8 cellular contexts compared by ENCODE assay signal in the genomic region with DNA sequence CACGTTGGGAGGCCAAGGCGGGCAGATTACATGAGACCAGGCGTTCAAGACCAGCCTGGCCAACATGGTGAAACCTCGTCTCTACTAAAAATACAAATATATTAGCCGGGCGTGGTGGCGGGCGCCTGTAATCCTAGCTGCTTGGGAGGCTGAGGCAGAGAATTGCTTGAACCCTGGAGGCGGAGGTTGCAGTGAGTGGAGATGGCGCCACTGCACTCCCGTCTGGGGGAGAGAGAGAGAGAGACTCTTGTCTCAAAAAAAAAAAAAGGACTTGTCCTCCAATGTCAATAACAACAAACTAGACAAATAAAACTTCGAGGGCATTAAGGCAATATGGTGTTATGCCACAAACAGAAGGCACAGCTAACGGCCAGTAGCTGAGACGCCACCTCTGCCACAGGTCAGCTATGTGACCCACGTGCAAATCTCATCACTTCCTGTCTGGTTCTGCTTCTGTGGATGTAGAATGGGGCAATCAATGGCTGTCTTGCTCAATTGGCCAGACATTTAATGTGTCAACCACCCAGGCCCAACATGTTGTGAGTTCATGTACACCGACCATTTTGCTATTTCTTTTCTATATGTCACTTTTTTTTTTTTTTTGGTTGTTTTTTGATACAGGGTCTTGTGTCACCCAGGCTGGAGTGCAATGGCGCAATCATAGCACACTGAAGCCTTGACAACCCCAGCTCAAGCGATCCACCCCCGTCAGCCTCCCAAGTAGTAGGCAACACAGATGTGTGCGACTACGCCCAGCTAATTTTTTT. TPM values are rescaled to one million over a fixed set of nuclear protein-coding genes. Genes with fewer than 3 reads are reported as not detected.
DNase-seq lines count a peak whose midpoint lies in the region; ATAC-seq and TF ChIP-seq lines count a peak whose summit lies in the region.

No MANE protein-coding gene starts in this region.

- H3K27me3 Mint-ChIP-seq in activated CD8-positive, alpha-beta T cell treated with anti-CD3 and anti-CD28 coated beads for 36 hours: no peaks in the 10 kb centered on the region
- H3K27me3 Mint-ChIP-seq in osteocyte (ENCODE audit: unreplicated experiment): no peaks in the 10 kb centered on the region

- H3K4me3 ChIP-seq in Karpas-422 (ENCODE audit: low read length) (peak overlapping the region; percentile 81), fibroblast of villous mesenchyme (ENCODE audit: low read depth, low read length) (peak overlapping the region; percentile 48)

- H2AFZ ChIP-seq in Karpas-422 (ENCODE audit: low read length): peak overlapping the region; percentile 23; the same call in 1 of the 2 replicates

- ATAC-seq in activated CD8-positive, alpha-beta T cell treated with anti-CD3 and anti-CD28 coated beads for 36 hours: no peak
- ATAC-seq in HG03439 (IDR thresholded peaks at IDR 0.05; ENCODE audit: unreplicated experiment): no peak

- peak overlapping the region; percentile 76 for H3K9ac ChIP-seq in Karpas-422 (ENCODE audit: low read length)

- H3K27ac ChIP-seq in Karpas-422 (ENCODE audit: low read length): peak overlapping the region; percentile 85

- intact Hi-C loops in activated CD8-positive, alpha-beta T cell treated with anti-CD3 and anti-CD28 coated beads for 36 hours (cut with micrococcal nuclease): loop anchor here (5.0 kb wide), 1 partner anchor 54 kb away; a partner anchor contains a TSS

- H3K79me2 ChIP-seq in Karpas-422 (ENCODE audit: low read length): peaks cover 40% of the 10 kb centered on the region

- peaks cover 37% of the 10 kb centered on the region for H3K4me1 Mint-ChIP-seq in activated CD8-positive, alpha-beta T cell treated with anti-CD3 and anti-CD28 coated beads for 36 hours (ENCODE audit: low read depth)
- peaks cover 44% of the 10 kb centered on the region for H3K4me1 Mint-ChIP-seq in osteocyte (ENCODE audit: unreplicated experiment)

- H3K4me2 ChIP-seq in Karpas-422 (ENCODE audit: low read depth, low read length, poor library complexity, severe bottlenecking): peak overlapping the region; percentile 88

- H3K9me3 ChIP-seq in Karpas-422 (ENCODE audit: low read length): no peaks in the 10 kb centered on the region

- H3K36me3 Mint-ChIP-seq in activated CD8-positive, alpha-beta T cell treated with anti-CD3 and anti-CD28 coated beads for 36 hours (ENCODE audit: low read depth): peaks cover 26% of the 10 kb centered on the region
- H3K36me3 Mint-ChIP-seq in osteocyte (ENCODE audit: unreplicated experiment): peaks cover 8% of the 10 kb centered on the region

- no peaks in the 10 kb centered on the region for H3K27me3 ChIP-seq in Karpas-422 (ENCODE audit: low read length)

- DNase-seq in GM04504 (ENCODE audit: low read depth): peak; percentile 26
- peak; percentile 67 for DNase-seq in Karpas-422
- DNase-seq in activated CD8-positive, alpha-beta T cell treated with anti-CD3 and anti-CD28 coated beads for 36 hours: peak; percentile 50
- peak; percentile 90 for DNase-seq in fibroblast of villous mesenchyme (ENCODE audit: low read depth)
- DNase-seq in osteocyte (ENCODE audit: extremely low spot score, unreplicated experiment): no peak
- no peak for DNase-seq in DMS153 treated with DMSO at 0.1 percent for 48 hours (lab: John Stamatoyannopoulos, UW; ENCODE audit: unreplicated experiment)
- DNase-seq in islet precursor cell: no peak

- CTCF ChIA-PET in activated CD8-positive, alpha-beta T cell treated with anti-CD3 and anti-CD28 coated beads for 36 hours (lab: Charles Lee): interaction anchor here (0.8 to 3.7 kb wide), 7 partner anchors 12 to 212 kb away, joined by 3 to 31 read pairs (median 5); a partner anchor contains a TSS

- peaks cover 14% of the 10 kb centered on the region for H4K20me1 ChIP-seq in Karpas-422 (ENCODE audit: insufficient read depth, low read depth, low read length)

- peaks cover 39% of the 10 kb centered on the region for H3K4me1 ChIP-seq in Karpas-422 (ENCODE audit: low read length)

- no peaks in the 10 kb centered on the region for H3K9me3 Mint-ChIP-seq in activated CD8-positive, alpha-beta T cell treated with anti-CD3 and anti-CD28 coated beads for 36 hours
- no peaks in the 10 kb centered on the region for H3K9me3 Mint-ChIP-seq in osteocyte (ENCODE audit: unreplicated experiment)

- POLR2A ChIA-PET in activated CD8-positive, alpha-beta T cell treated with anti-CD3 and anti-CD28 coated beads for 36 hours (lab: Charles Lee): interaction anchor here (0.6 to 5.9 kb wide), 19 partner anchors 9 to 800 kb away, joined by 3 to 48 read pairs (median 3); a partner anchor contains a TSS

- H3K36me3 ChIP-seq in Karpas-422 (ENCODE audit: insufficient read depth, low read length): peaks cover 3% of the 10 kb centered on the region; the same call in 1 of the 2 replicates

- TF ChIP-seq CTCF in activated CD8-positive, alpha-beta T cell treated with anti-CD3 and anti-CD28 coated beads for 36 hours (IDR thresholded peaks at IDR 0.05): no peak
- TF ChIP-seq CTCF in fibroblast of villous mesenchyme (IDR thresholded peaks at IDR 0.05; ENCODE audit: insufficient read depth, low read depth, low read length) (no peak), osteocyte (IDR thresholded peaks at IDR 0.05) (no peak)

- H3K9me2 ChIP-seq in Karpas-422 (replicated peaks; ENCODE audit: insufficient read depth, low read length): no peaks in the 10 kb centered on the region

- peak overlapping the region; percentile 95 for H3K27ac Mint-ChIP-seq in activated CD8-positive, alpha-beta T cell treated with anti-CD3 and anti-CD28 coated beads for 36 hours
- peak overlapping the region; percentile 97 for H3K27ac Mint-ChIP-seq in osteocyte (ENCODE audit: unreplicated experiment)

- H3K4me3 Mint-ChIP-seq in activated CD8-positive, alpha-beta T cell treated with anti-CD3 and anti-CD28 coated beads for 36 hours: peak overlapping the region; percentile 88
- peak overlapping the region; percentile 79 for H3K4me3 Mint-ChIP-seq in osteocyte (ENCODE audit: unreplicated experiment)

RNA-seq across cellular contexts. Expression of a gene that starts 0.8 kb away (rescaled TPM):
- 28.5 and 49.6 TPM in 2 replicates for total RNA-seq in Karpas-422 (2014; rRNA removed; shearing (Covaris generic); ENCODE audit: low replicate concordance)
- total RNA-seq in activated CD8-positive, alpha-beta T cell treated with anti-CD3 and anti-CD28 coated beads for 36 hours: 10 to 100 TPM; 21.7 to 24.4 TPM
- total RNA-seq in fibroblast of villous mesenchyme (27.1 and 30.2 TPM in 2 replicates), osteocyte (31.9 and 32.3 TPM in 2 replicates)

RNA-seq across cellular contexts. Expression of a gene that starts 53.6 kb away (rescaled TPM):
- 28.4 and 54.9 TPM in 2 replicates for total RNA-seq in Karpas-422 (2014; rRNA removed; shearing (Covaris generic); ENCODE audit: low replicate concordance)
- 10 to 100 TPM; 62.3 to 67.8 TPM for total RNA-seq in activated CD8-positive, alpha-beta T cell treated with anti-CD3 and anti-CD28 coated beads for 36 hours
- total RNA-seq in fibroblast of villous mesenchyme (39.0 and 59.2 TPM in 2 replicates), osteocyte (69.6 and 79.6 TPM in 2 replicates)

Comparison
In these comparisons a context has a peak if more than half of its experiments do, and no peak if none do; other contexts are left out.
1. DNase-seq: peak in GM04504 (single experiment), Karpas-422 (single experiment), activated CD8-positive, alpha-beta T cell treated with anti-CD3 and anti-CD28 coated beads for 36 hours (single experiment) and fibroblast of villous mesenchyme (single experiment); none in osteocyte (single experiment), DMS153 treated with DMSO at 0.1 percent for 48 hours (single experiment) and islet precursor cell (single experiment).